Comparison of ENCODE assay signal across 18 cellular contexts in genomic region chr3:29754346-29754745, GRCh38.
"Had no signal": no experiment of that assay in that cellular context is flagged by ENCODE, and none has a peak within 500 bp of the region (broad histone marks: within the 10 kb centered on the region; RNA-seq: fewer than 3 reads in every experiment).

No MANE protein-coding gene starts in this region.

- H3K4me1 Mint-ChIP-seq: natural killer cell had no signal

- H3K36me3 Mint-ChIP-seq: natural killer cell had no signal

- H3K27me3 ChIP-seq: adrenal gland, colonic mucosa, foreskin keratinocyte, right lobe of liver, testis had no signal

- H3K9me3 Mint-ChIP-seq: activated T-helper 2 cell treated with anti-CD3 and anti-CD28 coated beads, Interferon-gamma antibody, Interleukin-2, Interleukin-4, amounts not matched to agents 10 μg/mL and 5 μg/mL and 100 μg/mL, durations not matched to agents 14 hours and 24 hours and 36 hours; stimulated activated naive CD8-positive, alpha-beta T cell treated with anti-CD3 and anti-CD28 coated beads, Interleukin-15, Interleukin-2, amounts not matched to agents 100 ng/mL and 50 ng/mL, for 24 hours had no signal

- ATAC-seq: foreskin keratinocyte, left lobe of liver, natural killer cell, psoas muscle, right lobe of liver had no signal

- H3K4me1 ChIP-seq: colonic mucosa had no signal

- DNase-seq: activated CD4-positive, alpha-beta T cell treated with anti-CD3 and anti-CD28 coated beads for 48 hours; activated CD8-positive, alpha-beta memory T cell treated with anti-CD3 and anti-CD28 coated beads for 24 hours; activated naive CD4-positive, alpha-beta T cell treated with anti-CD3 and anti-CD28 coated beads, Interleukin-2, amount 50 U/mL, for 16 hours; adrenal gland; caudate nucleus; colonic mucosa; effector CD4-positive, alpha-beta T cell; foreskin keratinocyte; mammary epithelial cell; natural killer cell; occipital lobe; psoas muscle; right lobe of liver; stimulated activated CD4-positive, alpha-beta T cell treated with anti-CD3 and anti-CD28 coated beads, Interleukin-1b, Interleukin-23, amount 100 ng/mL, for 48 hours; testis had no signal

- H3K4me3 ChIP-seq: adrenal gland, colonic mucosa, psoas muscle, right lobe of liver, testis had no signal

- H3K9me3 ChIP-seq: adrenal gland, colonic mucosa, psoas muscle, right lobe of liver, testis had no signal

- H3K36me3 ChIP-seq: adrenal gland, colonic mucosa, right lobe of liver had no signal

- H3K4me3 Mint-ChIP-seq: natural killer cell; stimulated activated naive CD8-positive, alpha-beta T cell treated with anti-CD3 and anti-CD28 coated beads, Interleukin-15, Interleukin-2, amounts not matched to agents 100 ng/mL and 50 ng/mL, for 24 hours had no signal

- H3K27ac ChIP-seq: adrenal gland, colonic mucosa, foreskin keratinocyte, psoas muscle, right lobe of liver, testis had no signal

- H3K27ac Mint-ChIP-seq: activated T-helper 2 cell treated with anti-CD3 and anti-CD28 coated beads, Interferon-gamma antibody, Interleukin-2, Interleukin-4, amounts not matched to agents 10 μg/mL and 5 μg/mL and 100 μg/mL, durations not matched to agents 14 hours and 24 hours and 36 hours; natural killer cell; stimulated activated naive CD8-positive, alpha-beta T cell treated with anti-CD3 and anti-CD28 coated beads, Interleukin-15, Interleukin-2, amounts not matched to agents 100 ng/mL and 50 ng/mL, for 24 hours had no signal
